In the genomic region with DNA sequence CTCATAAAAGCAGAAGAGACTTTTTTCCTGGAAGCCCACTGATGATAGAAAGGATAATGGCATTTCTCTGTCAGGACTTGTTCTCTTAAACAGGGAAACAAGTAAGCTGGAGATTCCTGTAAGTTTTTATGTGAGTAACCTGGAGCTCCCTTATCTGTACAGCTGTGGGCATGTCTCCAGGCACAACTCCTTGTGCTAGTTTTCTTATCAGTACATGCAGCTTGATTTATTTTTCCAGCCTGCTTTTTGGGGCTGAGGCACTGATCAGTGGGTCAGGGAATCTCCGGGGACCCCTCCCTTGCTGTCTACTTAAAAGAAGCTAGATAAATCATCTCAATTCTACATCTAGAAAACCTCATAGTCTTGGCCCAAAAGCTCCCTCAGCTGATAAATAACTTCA, we compare ENCODE assay signal across 20 cellular contexts.
"Had no signal": no experiment of that assay in that cellular context is flagged by ENCODE, and none has a peak within 500 bp of the region (broad histone marks: within the 10 kb centered on the region; RNA-seq: fewer than 3 reads in every experiment).

No MANE protein-coding gene starts in this region.

- ATAC-seq: gastrocnemius medialis; left lobe of liver; mucosa of descending colon; natural killer cell treated with Interleukin-12 subunit alpha and Interleukin-12 subunit beta and Interleukin-15 and Interleukin-18, amount 100 ng/mL, for 72 hours; pancreas; right lobe of liver; stimulated activated memory B cell treated with anti-CD40 and anti-IgM and Interleukin-4, amounts not matched to agents 10 μg/mL and 1 μg/mL and 100 μg/mL, for 72 hours; stimulated activated naive CD8-positive, alpha-beta T cell treated with anti-CD3 and anti-CD28 coated beads, Interleukin-15, Interleukin-2, amounts not matched to agents 100 U/mL and 50 U/mL, for 24 hours had no signal

- H3K27ac ChIP-seq: coronary artery, gastrocnemius medialis, neutrophil, pancreas, right lobe of liver, thoracic aorta, tibial nerve, upper lobe of left lung had no signal

- H3K27me3 ChIP-seq: gastrocnemius medialis, neutrophil, pancreas, right lobe of liver, tibial nerve, upper lobe of left lung had no signal

- DNase-seq: dermis blood vessel endothelial cell; effector memory CD4-positive, alpha-beta T cell; gastrocnemius medialis; kidney; mucosa of descending colon; naive B cell; pancreas; right lobe of liver; stimulated activated CD4-positive, alpha-beta T cell treated with anti-CD3 and anti-CD28 coated beads, Interleukin-2, amount 100 ng/mL, for 24 hours; stimulated activated CD4-positive, alpha-beta T cell treated with anti-CD3 and anti-CD28 coated beads, Interleukin-4, amount 100 ng/mL, for 24 hours; stimulated activated naive CD8-positive, alpha-beta T cell treated with anti-CD3 and anti-CD28 coated beads, Interleukin-15, Interleukin-2, amounts not matched to agents 100 U/mL and 50 U/mL, for 24 hours; substantia nigra; upper lobe of left lung had no signal

- H3K4me1 ChIP-seq: gastrocnemius medialis, pancreas, right lobe of liver, tibial nerve, upper lobe of left lung had no signal
